Comparison of ENCODE assay signal across 10 cellular contexts in genomic region chr6:21348462-21349195, GRCh38.
DNase-seq lines count a peak whose midpoint lies in the region; ATAC-seq and TF ChIP-seq lines count a peak whose summit lies in the region.
"Had no signal": no experiment of that assay in that cellular context is flagged by ENCODE, and none has a peak within 500 bp of the region (broad histone marks: within the 10 kb centered on the region; RNA-seq: fewer than 3 reads in every experiment).

No MANE protein-coding gene starts in this region.

- 50 to 70% methylated on average over 1 to 7 of the region's 7 CpGs for WGBS in endodermal cell (ENCODE audit: insufficient coverage in 1 of 2, insufficient read length in 1 of 2), 2 experiments

- H3K9ac ChIP-seq in endodermal cell (ENCODE audit: extremely low read depth, low read length, poor library complexity, severe bottlenecking) (no peak overlapping the region), Karpas-422 (ENCODE audit: low read length) (no peak overlapping the region)

- H3K27me3 ChIP-seq in endodermal cell (ENCODE audit: control insufficient read depth, insufficient read depth, low read length, poor library complexity, severe bottlenecking) (no peaks in the 10 kb centered on the region), Karpas-422 (ENCODE audit: low read length) (no peaks in the 10 kb centered on the region)

- H3K79me2 ChIP-seq in Karpas-422 (ENCODE audit: low read length): no peaks in the 10 kb centered on the region

- no peaks in the 10 kb centered on the region for H3K9me3 ChIP-seq in endodermal cell (ENCODE audit: control insufficient read depth, low read length)
- no peaks in the 10 kb centered on the region for H3K9me3 ChIP-seq in Karpas-422 (ENCODE audit: low read length)

- H3K4me2 ChIP-seq in Karpas-422 (ENCODE audit: low read depth, low read length, poor library complexity, severe bottlenecking): no peak overlapping the region

- TF ChIP-seq CTCF in endodermal cell (conservative IDR thresholded peaks at IDR 0.05) (no peak), nephron progenitor cell (IDR thresholded peaks at IDR 0.05) (no peak)

- peak; percentile 73 for DNase-seq in AG20443 (ENCODE audit: low spot score)
- peak; percentile 21 for DNase-seq in NCI-H187 treated with DMSO at 0.1 percent for 48 hours (lab: John Stamatoyannopoulos, UW)
- DNase-seq in endodermal cell: peak; percentile 85
- DNase-seq in nephron progenitor cell: peak; percentile 51
- no peak for DNase-seq in SKM-1 (lab: John Stamatoyannopoulos, UW; ENCODE audit: unreplicated experiment)
- no peak for DNase-seq in Karpas-422
- no peak for DNase-seq in stimulated activated CD8-positive, alpha-beta memory T cell treated with anti-CD3 and anti-CD28 coated beads, Interleukin-4, amount 100 ng/mL, for 48 hours

- no peaks in the 10 kb centered on the region for H3K4me1 ChIP-seq in endodermal cell (ENCODE audit: control insufficient read depth, insufficient read depth, low read length)
- H3K4me1 ChIP-seq in Karpas-422 (ENCODE audit: low read length): no peaks in the 10 kb centered on the region

- ATAC-seq in HG03095 (IDR thresholded peaks at IDR 0.05; ENCODE audit: unreplicated experiment): no peak
- ATAC-seq: K562 had no signal

- no peaks in the 10 kb centered on the region for H3K36me3 ChIP-seq in endodermal cell (ENCODE audit: control insufficient read depth, insufficient read depth, low read length)
- H3K36me3 ChIP-seq in Karpas-422 (ENCODE audit: insufficient read depth, low read length): no peaks in the 10 kb centered on the region

- H3K36me3 Mint-ChIP-seq in endodermal cell (ENCODE audit: low read depth) (no peaks in the 10 kb centered on the region), nephron progenitor cell (ENCODE audit: low read depth) (peaks cover 10% of the 10 kb centered on the region)
- H3K36me3 Mint-ChIP-seq: activated naive CD8-positive, alpha-beta T cell had no signal

- H3K4me1 Mint-ChIP-seq in endodermal cell (peaks cover 19% of the 10 kb centered on the region), nephron progenitor cell (peaks cover 48% of the 10 kb centered on the region)

- H3K4me3 ChIP-seq in endodermal cell (ENCODE audit: low read length): no peak overlapping the region
- no peak overlapping the region for H3K4me3 ChIP-seq in Karpas-422 (ENCODE audit: low read length)
- H3K4me3 ChIP-seq: K562 had no signal

- H4K20me1 ChIP-seq in Karpas-422 (ENCODE audit: insufficient read depth, low read depth, low read length): no peaks in the 10 kb centered on the region

- H2AFZ ChIP-seq in Karpas-422 (ENCODE audit: low read length): no peak overlapping the region

- H3K27ac ChIP-seq in endodermal cell (ENCODE audit: low read depth, low read length) (no peak overlapping the region), Karpas-422 (ENCODE audit: low read length) (no peak overlapping the region)

- H3K9me3 Mint-ChIP-seq in endodermal cell: peaks cover 7% of the 10 kb centered on the region
- H3K9me3 Mint-ChIP-seq in nephron progenitor cell: peaks cover 14% of the 10 kb centered on the region

- no peaks in the 10 kb centered on the region for H3K9me2 ChIP-seq in Karpas-422 (replicated peaks; ENCODE audit: insufficient read depth, low read length)

- no peaks in the 10 kb centered on the region for H3K27me3 Mint-ChIP-seq in endodermal cell (ENCODE audit: insufficient read depth)
- peaks cover 9% of the 10 kb centered on the region for H3K27me3 Mint-ChIP-seq in nephron progenitor cell (ENCODE audit: low read depth, poor library complexity)

- no peak overlapping the region for H3K4me3 Mint-ChIP-seq in endodermal cell
- no peak overlapping the region for H3K4me3 Mint-ChIP-seq in nephron progenitor cell
- H3K4me3 Mint-ChIP-seq: activated naive CD8-positive, alpha-beta T cell had no signal

- H3K27ac Mint-ChIP-seq in endodermal cell (no peak overlapping the region), nephron progenitor cell (peak overlapping the region; percentile 72)
- H3K27ac Mint-ChIP-seq: activated naive CD8-positive, alpha-beta T cell had no signal

Comparison
In these comparisons a context has a peak if more than half of its experiments do, and no peak if none do; other contexts are left out.
1. DNase-seq: peak in AG20443 (single experiment), NCI-H187 treated with DMSO at 0.1 percent for 48 hours (single experiment), endodermal cell (single experiment) and nephron progenitor cell (single experiment); none in SKM-1 (single experiment), Karpas-422 (single experiment) and stimulated activated CD8-positive, alpha-beta memory T cell treated with anti-CD3 and anti-CD28 coated beads, Interleukin-4, amount 100 ng/mL, for 48 hours (single experiment).